ENCODE assay signal across 10 cellular contexts in the genomic region with DNA sequence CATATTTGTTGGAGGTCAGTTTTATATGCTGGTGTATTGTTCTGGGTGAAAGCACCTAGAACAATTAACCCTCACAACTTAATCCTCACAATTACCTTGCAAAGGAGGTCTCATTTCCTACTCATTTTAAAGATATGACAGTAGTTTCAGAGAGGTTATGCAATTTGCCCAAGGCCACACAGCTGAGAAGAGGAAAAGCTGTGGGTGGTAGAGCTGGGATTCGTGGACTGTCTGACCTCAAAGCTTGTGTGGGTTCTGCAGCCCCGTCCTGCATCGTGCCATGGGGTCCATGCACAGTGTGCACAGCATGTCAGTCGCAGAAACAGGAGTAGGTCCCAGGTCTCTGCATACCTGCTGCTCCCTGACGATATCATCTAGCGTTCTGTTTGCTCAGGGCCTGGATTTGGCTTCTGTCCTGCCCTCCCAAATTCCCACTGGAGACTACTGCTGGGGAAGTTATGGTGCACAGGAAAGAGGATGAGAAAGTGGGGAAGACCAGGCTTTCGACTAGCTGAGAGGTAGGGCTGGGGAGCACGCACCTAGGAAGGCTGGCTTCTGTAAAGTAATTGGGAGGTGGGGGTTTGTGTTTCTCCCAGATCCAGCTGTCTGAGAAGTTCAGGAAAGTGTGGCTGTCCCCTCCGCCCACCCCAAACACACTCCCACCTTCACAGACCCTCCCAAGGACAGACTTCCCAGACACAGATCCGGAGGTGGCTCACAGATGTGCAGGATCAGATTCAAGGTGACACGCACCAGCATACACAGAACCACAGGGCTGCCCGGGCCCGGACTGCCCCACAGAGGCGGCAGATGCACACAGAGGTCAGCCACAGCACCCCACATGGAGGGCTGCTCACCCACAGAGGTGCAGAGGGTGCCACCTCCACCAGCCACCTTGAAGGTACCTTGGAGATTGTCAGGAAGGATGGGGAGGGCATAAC. TPM values are rescaled to one million over a fixed set of nuclear protein-coding genes. Genes with fewer than 3 reads are reported as not detected.
A peak's percentile ranks its signal among the peaks of the same experiment; 100 is the strongest.
DNase-seq lines count a peak whose midpoint lies in the region; ATAC-seq and TF ChIP-seq lines count a peak whose summit lies in the region.
"Had no signal": no experiment of that assay in that cellular context is flagged by ENCODE, and none has a peak within 500 bp of the region (broad histone marks: within the 10 kb centered on the region; RNA-seq: fewer than 3 reads in every experiment).

No MANE protein-coding gene starts in this region.

- intact Hi-C loops in sciatic nerve (cut with DNase I), result no loop called here

- H3K9ac ChIP-seq in SK-N-SH, result no peak overlapping the region; the same call in 1 of the 2 replicates
- no peak overlapping the region for H3K9ac ChIP-seq in fibroblast of lung (ENCODE audit: insufficient read depth, low read length)

- POLR2A ChIA-PET in SK-N-SH (lab: Yijun Ruan, JAX), result interaction anchor here (1.4 kb wide), 1 partner anchor 14 kb away, joined by 4 read pairs; the partner anchor contains the start of gene CEP164

- H3K27me3 ChIP-seq in SK-N-SH (ENCODE audit: insufficient read depth) (no peaks in the 10 kb centered on the region), WERI-Rb-1 (ENCODE audit: insufficient read depth, low read depth, severe bottlenecking) (no peaks in the 10 kb centered on the region), fibroblast of lung (ENCODE audit: control insufficient read depth, insufficient read depth, low read length) (no peaks in the 10 kb centered on the region)

- H3K9me2 ChIP-seq in SK-N-SH, result no peaks in the 10 kb centered on the region

- H3K36me3 ChIP-seq in SK-N-SH (replicated peaks in 1 of 2; ENCODE audit: control insufficient read depth in 1 of 2, insufficient read depth in 2 of 2, low read length in 1 of 2) (no peaks in the 10 kb centered on the region), WERI-Rb-1 (peaks cover 15% of the 10 kb centered on the region), fibroblast of lung (ENCODE audit: control insufficient read depth, insufficient read depth, low read length) (no peaks in the 10 kb centered on the region)

- no peaks in the 10 kb centered on the region for H3K9me3 ChIP-seq in SK-N-SH
- no peaks in the 10 kb centered on the region for H3K9me3 ChIP-seq in WERI-Rb-1 (ENCODE audit: severe bottlenecking)
- no peaks in the 10 kb centered on the region for H3K9me3 ChIP-seq in fibroblast of lung (ENCODE audit: control insufficient read depth, insufficient read depth, low read depth, low read length)

- TF ChIP-seq CTCF in SK-N-SH (IDR thresholded peaks at IDR 0.05), result no peak
- no peak for TF ChIP-seq CTCF in WERI-Rb-1 (IDR thresholded peaks at IDR 0.05; ENCODE audit: low read depth, low read length)
- TF ChIP-seq CTCF in fibroblast of lung (conservative IDR thresholded peaks at IDR 0.05 in 1 of 2, IDR thresholded peaks at IDR 0.05 in 1 of 2; ENCODE audit: low read depth in 1 of 2, low read length in 2 of 2), result no peak

- no peak for TF ChIP-seq EP300 in SK-N-SH (IDR thresholded peaks at IDR 0.05; ENCODE audit: borderline replicate concordance in 1 of 2, low read depth in 1 of 2, low read length in 1 of 2)

- H2AFZ ChIP-seq in SK-N-SH (ENCODE audit: low read depth) (no peak overlapping the region), fibroblast of lung (ENCODE audit: low read length) (no peak overlapping the region)

- ATAC-seq in SK-N-SH treated with all-trans-retinoic acid at 6 μM for 48 hours, result no peak
- ATAC-seq in sciatic nerve, result no peak
- ATAC-seq: stimulated activated naive B cell treated with anti-CD40 and anti-IgM and Interleukin-4, amounts not matched to agents 10 μg/mL and 1 μg/mL and 100 μg/mL, for 72 hours had no signal

- 83% methylated on average over 12 of the region's 14 CpGs for WGBS in SK-N-SH (ENCODE audit: low lambda C conversion rate)

- H3K4me1 ChIP-seq in SK-N-SH (ENCODE audit: control insufficient read depth in 1 of 2, insufficient read depth in 2 of 2, low read depth in 1 of 2, low read length in 1 of 2) (peaks cover 0 to 19% of the 10 kb centered on the region in 2 experiments; a peak in 3 of 4 replicates), fibroblast of lung (ENCODE audit: control insufficient read depth, extremely low read depth, insufficient read depth, low read length) (peaks cover 8% of the 10 kb centered on the region)

- peaks cover 7% of the 10 kb centered on the region for H3F3A ChIP-seq in SK-N-SH (replicated peaks; ENCODE audit: insufficient read depth)

- peaks cover 49% of the 10 kb centered on the region for H3K79me2 ChIP-seq in SK-N-SH (ENCODE audit: insufficient read depth)
- peaks cover 17% of the 10 kb centered on the region for H3K79me2 ChIP-seq in fibroblast of lung (ENCODE audit: control insufficient read depth, insufficient read depth, low read length)

- H4K20me1 ChIP-seq in SK-N-SH (ENCODE audit: insufficient read depth), result no peaks in the 10 kb centered on the region
- no peaks in the 10 kb centered on the region for H4K20me1 ChIP-seq in fibroblast of lung (ENCODE audit: control insufficient read depth, extremely low read depth, insufficient read depth, low read length)

- CTCF ChIA-PET in SK-N-SH (lab: Yijun Ruan, JAX), result interaction anchor here (0.9 to 2.5 kb wide), 3 partner anchors 12 to 112 kb away, joined by 3 to 8 read pairs (median 8); no protein-coding TSS in a partner anchor

- H3K4me3 ChIP-seq in SK-N-SH (ENCODE audit: low read depth in 2 of 2, low read length in 1 of 2), result peak overlapping the region; percentile 66 to 81
- peak overlapping the region; percentile 91 for H3K4me3 ChIP-seq in WERI-Rb-1 (ENCODE audit: low read depth, low read length)
- peak overlapping the region; percentile 45 to 87 (median 82) for H3K4me3 ChIP-seq in fibroblast of lung (replicated peaks in 1 of 4; ENCODE audit: control extremely low read depth in 1 of 4, insufficient read depth in 1 of 4, low read depth in 3 of 4, low read length in 4 of 4)

- H3K27ac ChIP-seq in SK-N-SH (ENCODE audit: low read depth in 2 of 2, low read length in 1 of 2), result no peak overlapping the region; a peak in 1 of 4 replicates
- peak overlapping the region; percentile 84; the same call in 1 of the 2 replicates for H3K27ac ChIP-seq in WERI-Rb-1
- no peak overlapping the region for H3K27ac ChIP-seq in fibroblast of lung (ENCODE audit: insufficient read depth, low read length)

- no peak for DNase-seq in SK-N-SH
- DNase-seq in WERI-Rb-1, result no peak
- DNase-seq in fibroblast of lung (ENCODE audit: low read depth in 2 of 2), result no peak
- peak; percentile 33 for DNase-seq in sciatic nerve (ENCODE audit: low spot score)
- no peak for DNase-seq in anterior cingulate cortex (lab: John Stamatoyannopoulos, UW)
- no peak for DNase-seq in activated gamma-delta T cell (lab: John Stamatoyannopoulos, UW)
- DNase-seq in cortex of kidney (lab: John Stamatoyannopoulos, UW), result no peak
- DNase-seq: NCI-H446 treated with DMSO at 0.1 percent for 48 hours; stimulated activated naive B cell treated with anti-CD40 and anti-IgM and Interleukin-4, amounts not matched to agents 10 μg/mL and 1 μg/mL and 100 μg/mL, for 72 hours had no signal

- TF ChIP-seq RAD21 in SK-N-SH (IDR thresholded peaks at IDR 0.05; ENCODE audit: low read length), result no peak

- H3K4me2 ChIP-seq in SK-N-SH, result peak overlapping the region; percentile 99
- peak overlapping the region; percentile 77 for H3K4me2 ChIP-seq in fibroblast of lung (ENCODE audit: extremely low read depth, insufficient read depth, low read length)

TF ChIP-seq in SK-N-SH, 30 proteins besides CTCF, POLR2A, EP300 and RAD21 (continues in another document):
- TF ChIP-seq GATA2 (CRISPR knock-in tag; IDR thresholded peaks at IDR 0.05), result no peak
- TF ChIP-seq YY1 (IDR thresholded peaks at IDR 0.05; ENCODE audit: low read depth), result no peak
- TF ChIP-seq FOSL2 (IDR thresholded peaks at IDR 0.05; ENCODE audit: borderline replicate concordance, low read depth), result no peak
- no peak for TF ChIP-seq FOXJ3 (CRISPR knock-in tag; IDR thresholded peaks at IDR 0.05)

TF ChIP-seq in SK-N-SH treated with all-trans-retinoic acid at 6 μM for 48 hours, 23 proteins besides CTCF, POLR2A, EP300 and RAD21 (continues in another document):
- TF ChIP-seq CREB5 (CRISPR knock-in tag; IDR thresholded peaks at IDR 0.05; ENCODE audit: low read depth) (no peak), ISL1 (CRISPR knock-in tag; IDR thresholded peaks at IDR 0.05) (no peak), GLIS3 (CRISPR knock-in tag; IDR thresholded peaks at IDR 0.05) (no peak), ZNF565 (CRISPR knock-in tag; conservative IDR thresholded peaks at IDR 0.05; ENCODE audit: low read depth) (no peak)

RNA-seq across cellular contexts. Expression of gene BACE1, which starts 2.0 kb away (rescaled TPM):
- polyA plus RNA-seq in SK-N-SH (2012; rRNA removed) (36.4 and 37.8 TPM in 2 replicates), fibroblast of lung (58.1 and 62.7 TPM in 2 replicates)
- polyA plus RNA-seq in SK-N-SH (2012; cell fraction: cytosol; rRNA removed), result 27.1 and 34.4 TPM in 2 replicates
- polyA plus RNA-seq in SK-N-SH (2012; cell fraction: nucleus; rRNA removed), result 30.8 and 49.3 TPM in 2 replicates
- total RNA-seq in fibroblast of lung (17.7 and 23.1 TPM in 2 replicates), sciatic nerve (30.8 TPM)
- 47.3 and 55.4 TPM in 2 replicates for polyA plus RNA-seq in fibroblast of lung (2012)
- polyA minus RNA-seq in fibroblast of lung (ENCODE audit: low replicate concordance), result 229 and 301 TPM in 2 replicates

RNA-seq across cellular contexts. Expression of gene CEP164, which starts 13.6 kb away (rescaled TPM):
- polyA plus RNA-seq in SK-N-SH (2012; rRNA removed) (27.7 and 30.6 TPM in 2 replicates), fibroblast of lung (16.1 and 20.6 TPM in 2 replicates)
- 15.3 and 19.3 TPM in 2 replicates for polyA plus RNA-seq in SK-N-SH (2012; cell fraction: cytosol; rRNA removed)
- polyA plus RNA-seq in SK-N-SH (2012; cell fraction: nucleus; rRNA removed), result 83.1 and 100 TPM in 2 replicates
- total RNA-seq in fibroblast of lung (29.0 and 33.5 TPM in 2 replicates), sciatic nerve (46.4 TPM)
- 16.1 and 19.0 TPM in 2 replicates for polyA plus RNA-seq in fibroblast of lung (2012)
- 24.9 and 29.9 TPM in 2 replicates for polyA minus RNA-seq in fibroblast of lung (ENCODE audit: low replicate concordance)

RNA-seq across cellular contexts. Expression of gene BACE1-AS, which starts 23.0 kb away (rescaled TPM):
- polyA plus RNA-seq in SK-N-SH (2012; rRNA removed) (5.7 and 6.3 TPM in 2 replicates), fibroblast of lung (3.9 and 4.2 TPM in 2 replicates)
- polyA plus RNA-seq in SK-N-SH (2012; cell fraction: cytosol; rRNA removed), result 3.2 and 3.7 TPM in 2 replicates
- polyA plus RNA-seq in SK-N-SH (2012; cell fraction: nucleus; rRNA removed), result 9.9 and 20.8 TPM in 2 replicates
- total RNA-seq in fibroblast of lung (2.8 and 4.5 TPM in 2 replicates), sciatic nerve (13.2 TPM)
- 3.0 and 4.1 TPM in 2 replicates for polyA plus RNA-seq in fibroblast of lung (2012)
- polyA minus RNA-seq in fibroblast of lung (ENCODE audit: low replicate concordance), result 6.0 and 9.4 TPM in 2 replicates
